ENCODE assay signal across 27 cellular contexts in the genomic region with DNA sequence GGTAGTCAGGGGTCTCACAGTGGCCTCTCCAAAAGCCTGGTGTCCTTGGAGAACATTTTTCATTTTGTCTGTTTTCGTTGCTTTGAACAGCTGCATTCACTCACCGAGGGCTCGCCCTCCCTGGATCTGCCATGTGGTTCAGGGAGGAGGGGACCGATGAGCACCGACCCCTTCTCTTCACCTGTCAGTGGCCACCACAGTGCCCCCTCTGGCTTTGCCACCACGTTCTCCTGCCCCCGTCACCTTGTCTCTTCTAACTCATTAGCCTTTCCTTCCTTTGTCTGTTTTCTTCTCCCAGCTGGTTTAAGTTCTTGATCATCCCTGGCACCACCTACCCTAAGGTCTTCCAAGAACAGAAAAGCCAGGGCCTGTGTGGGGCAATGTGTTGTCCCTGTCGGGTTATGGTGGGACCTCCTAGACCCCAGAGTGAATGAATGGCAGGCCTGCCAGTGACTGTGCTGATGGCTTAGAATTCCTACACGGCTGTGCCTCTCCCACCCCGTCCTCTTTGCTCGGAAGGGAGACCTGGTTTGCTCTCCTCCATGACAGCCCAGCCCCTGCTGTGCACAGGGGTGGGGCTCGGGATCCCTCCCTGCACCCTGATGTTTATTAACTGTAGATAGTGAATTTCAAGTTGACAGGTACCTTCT.
"Had no signal": no experiment of that assay in that cellular context is flagged by ENCODE, and none has a peak within 500 bp of the region (broad histone marks: within the 10 kb centered on the region; RNA-seq: fewer than 3 reads in every experiment).

No MANE protein-coding gene starts in this region.

- H3K4me1 ChIP-seq: SJSA1 had no signal

- H3K9me3 Mint-ChIP-seq: activated CD4-positive, alpha-beta memory T cell treated with anti-CD3 and anti-CD28 coated beads for 36 hours; activated CD4-positive, alpha-beta T cell treated with anti-CD3 and anti-CD28 coated beads, Interleukin-2, amount 10 ng/mL, durations not matched to agents 7 days and 5 days; activated naive CD4-positive, alpha-beta T cell treated with anti-CD3 and anti-CD28 coated beads, Interleukin-2, amount 10 ng/mL, durations not matched to agents 7 days and 5 days; activated naive CD8-positive, alpha-beta T cell treated with anti-CD3 and anti-CD28 coated beads for 36 hours; activated T-helper 17 cell treated with anti-CD3 and anti-CD28 coated beads, Interleukin-2, amount 50 U/mL, for 72 hours; T-helper 2 cell treated with Interferon-gamma antibody and Interleukin-4, amounts not matched to agents 5 μg/mL and 100 μg/mL, for 36 hours had no signal

- H3K27me3 Mint-ChIP-seq: activated CD4-positive, alpha-beta memory T cell treated with anti-CD3 and anti-CD28 coated beads for 36 hours; activated CD4-positive, alpha-beta T cell treated with anti-CD3 and anti-CD28 coated beads, Interleukin-2, amount 10 ng/mL, durations not matched to agents 7 days and 5 days; activated naive CD4-positive, alpha-beta T cell treated with anti-CD3 and anti-CD28 coated beads, Interleukin-2, amount 10 ng/mL, durations not matched to agents 7 days and 5 days; activated naive CD8-positive, alpha-beta T cell treated with anti-CD3 and anti-CD28 coated beads for 36 hours; activated T-helper 17 cell treated with anti-CD3 and anti-CD28 coated beads, Interleukin-2, amount 50 U/mL, for 72 hours had no signal

- H3K9me3 ChIP-seq: SJSA1 had no signal

- H3K36me3 Mint-ChIP-seq: activated naive CD4-positive, alpha-beta T cell treated with anti-CD3 and anti-CD28 coated beads, Interleukin-2, amount 10 ng/mL, durations not matched to agents 7 days and 5 days had no signal

- H3K4me3 ChIP-seq: cardiac muscle cell, K562, SJSA1 had no signal

- ATAC-seq: activated T-helper 17 cell treated with anti-CD3 and anti-CD28 coated beads, Interleukin-2, amount 50 U/mL, for 72 hours; K562; SK-N-SH treated with all-trans-retinoic acid at 6 μM for 48 hours had no signal

- DNase-seq: activated CD4-positive, alpha-beta memory T cell treated with anti-CD3 and anti-CD28 coated beads for 36 hours; activated CD4-positive, alpha-beta T cell treated with anti-CD3 and anti-CD28 coated beads, Interleukin-2, amount 10 ng/mL, durations not matched to agents 7 days and 5 days; activated CD8-positive, alpha-beta memory T cell treated with anti-CD3 and anti-CD28 coated beads for 24 hours; activated gamma-delta T cell; activated naive CD4-positive, alpha-beta T cell treated with anti-CD3 and anti-CD28 coated beads, Interleukin-2, amount 10 ng/mL, durations not matched to agents 7 days and 5 days; activated naive CD8-positive, alpha-beta T cell treated with anti-CD3 and anti-CD28 coated beads for 36 hours; activated T-cell treated with anti-CD3 and anti-CD28 coated beads for 4 hours; activated T-cell treated with anti-CD3 and anti-CD28 coated beads, Interleukin-2, amount 50 U/mL, for 48 hours; brain microvascular endothelial cell; Karpas-422; NCI-H1105 treated with DMSO at 0.1 percent for 48 hours; NCI-H146; NCI-H1930; NCI-H2107; NCI-H2171 treated with DMSO at 0.1 percent for 48 hours; NCI-H345; NCI-H510A; NCI-H526 treated with DMSO at 0.1 percent for 48 hours; NCI-H82; SHP77; SW 1271 had no signal

- H3K4me1 Mint-ChIP-seq: activated CD4-positive, alpha-beta T cell treated with anti-CD3 and anti-CD28 coated beads, Interleukin-2, amount 10 ng/mL, durations not matched to agents 7 days and 5 days; activated naive CD4-positive, alpha-beta T cell treated with anti-CD3 and anti-CD28 coated beads, Interleukin-2, amount 10 ng/mL, durations not matched to agents 7 days and 5 days; activated naive CD8-positive, alpha-beta T cell treated with anti-CD3 and anti-CD28 coated beads for 36 hours; activated T-helper 17 cell treated with anti-CD3 and anti-CD28 coated beads, Interleukin-2, amount 50 U/mL, for 72 hours had no signal

- H3K4me3 Mint-ChIP-seq: activated CD4-positive, alpha-beta memory T cell treated with anti-CD3 and anti-CD28 coated beads for 36 hours; activated CD4-positive, alpha-beta T cell treated with anti-CD3 and anti-CD28 coated beads, Interleukin-2, amount 10 ng/mL, durations not matched to agents 7 days and 5 days; activated naive CD4-positive, alpha-beta T cell treated with anti-CD3 and anti-CD28 coated beads, Interleukin-2, amount 10 ng/mL, durations not matched to agents 7 days and 5 days; activated naive CD8-positive, alpha-beta T cell treated with anti-CD3 and anti-CD28 coated beads for 36 hours; activated T-helper 17 cell treated with anti-CD3 and anti-CD28 coated beads, Interleukin-2, amount 50 U/mL, for 72 hours; T-helper 2 cell treated with Interferon-gamma antibody and Interleukin-4, amounts not matched to agents 5 μg/mL and 100 μg/mL, for 36 hours had no signal

- H3K27ac ChIP-seq: brain microvascular endothelial cell, cardiac muscle cell, SJSA1 had no signal

- H3K27ac Mint-ChIP-seq: activated CD4-positive, alpha-beta memory T cell treated with anti-CD3 and anti-CD28 coated beads for 36 hours; activated CD4-positive, alpha-beta T cell treated with anti-CD3 and anti-CD28 coated beads, Interleukin-2, amount 10 ng/mL, durations not matched to agents 7 days and 5 days; activated naive CD4-positive, alpha-beta T cell treated with anti-CD3 and anti-CD28 coated beads, Interleukin-2, amount 10 ng/mL, durations not matched to agents 7 days and 5 days; activated naive CD8-positive, alpha-beta T cell treated with anti-CD3 and anti-CD28 coated beads for 36 hours; activated T-helper 17 cell treated with anti-CD3 and anti-CD28 coated beads, Interleukin-2, amount 50 U/mL, for 72 hours; T-helper 2 cell treated with Interferon-gamma antibody and Interleukin-4, amounts not matched to agents 5 μg/mL and 100 μg/mL, for 36 hours had no signal

- H3K27me3 ChIP-seq: brain microvascular endothelial cell, cardiac muscle cell, SJSA1 had no signal

- H3K36me3 ChIP-seq: brain microvascular endothelial cell had no signal
